8 cellular contexts compared by ENCODE assay signal in the genomic region with DNA sequence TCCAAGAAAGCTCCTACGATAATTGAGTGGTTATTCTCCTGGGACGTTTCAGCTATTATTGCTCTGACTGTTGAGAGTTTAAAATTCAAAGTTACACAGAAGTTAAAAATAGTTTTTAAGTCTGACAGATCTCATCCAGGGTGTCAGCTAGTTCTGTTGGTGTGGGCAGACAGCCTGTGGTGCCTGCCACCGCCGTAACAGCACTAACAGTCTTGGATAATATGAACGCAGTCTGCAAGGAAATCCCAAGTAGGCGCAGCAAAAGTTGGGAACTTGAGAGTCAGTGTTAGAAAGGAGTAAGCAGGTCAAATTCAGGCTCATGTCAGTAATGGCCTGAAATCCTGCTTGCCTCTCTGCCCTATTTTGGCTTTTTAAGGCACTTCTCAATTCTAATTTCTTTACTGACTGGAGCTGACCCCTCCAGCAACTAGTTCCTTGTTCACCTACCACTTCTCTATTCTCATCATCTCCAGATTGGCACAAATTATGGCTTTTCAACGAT. TPM values are rescaled to one million over a fixed set of nuclear protein-coding genes. Genes with fewer than 3 reads are reported as not detected.
DNase-seq lines count a peak whose midpoint lies in the region; ATAC-seq and TF ChIP-seq lines count a peak whose summit lies in the region.

No MANE protein-coding gene starts in this region.

- DNase-seq in activated T-cell treated with anti-CD3 and anti-CD28 coated beads, Interleukin-2, amount 50 U/mL, for 4 hours = no peak
- DNase-seq in activated T-cell treated with anti-CD3 and anti-CD28 coated beads, Interleukin-2, amount 50 U/mL, for 1 hour = no peak
- DNase-seq in astrocyte of the hippocampus (ENCODE audit: low read depth, low spot score) (peak; percentile 4), memory B cell (ENCODE audit: low spot score in 2 of 2) (peak in 1 of 2 donors; percentile 10), transverse colon (no peak), NCI-H345 (lab: John Stamatoyannopoulos, UW) (no peak)
- no peak for DNase-seq in effector CD4-positive, alpha-beta T cell

- TF ChIP-seq EP300 in transverse colon (IDR thresholded peaks at IDR 0.05; ENCODE audit: low read depth) = no peak

- H3K27me3 Mint-ChIP-seq in activated T-cell treated with anti-CD3 and anti-CD28 coated beads, Interleukin-2, amount 50 U/mL, for 4 hours (ENCODE audit: low read depth) = peaks cover 21% of the 10 kb centered on the region
- peaks cover 18% of the 10 kb centered on the region for H3K27me3 Mint-ChIP-seq in memory B cell

- H3K4me1 ChIP-seq in transverse colon = peaks cover 0 to 44% (median 20%) of the 10 kb centered on the region in 4 donors

- intact Hi-C loops in transverse colon (cut with DNase I; ENCODE audit: low total_unique reads) = no loop called here

- TF ChIP-seq POLR2A in transverse colon (IDR thresholded peaks at IDR 0.05) = no peak

- no peaks in the 10 kb centered on the region for H3K36me3 ChIP-seq in transverse colon

- no peak for TF ChIP-seq CTCF in transverse colon (IDR thresholded peaks at IDR 0.05)

- peak overlapping the region; percentile 84 for H3K4me3 Mint-ChIP-seq in activated T-cell treated with anti-CD3 and anti-CD28 coated beads, Interleukin-2, amount 50 U/mL, for 4 hours
- peak overlapping the region; percentile 90 for H3K4me3 Mint-ChIP-seq in memory B cell

- H3K27ac ChIP-seq in transverse colon = peak overlapping the region; percentile 90 to 95 (median 93)

- H3K9me3 ChIP-seq in transverse colon = no peaks in the 10 kb centered on the region

- H3K9me3 Mint-ChIP-seq in activated T-cell treated with anti-CD3 and anti-CD28 coated beads, Interleukin-2, amount 50 U/mL, for 4 hours = no peaks in the 10 kb centered on the region
- H3K9me3 Mint-ChIP-seq in memory B cell = no peaks in the 10 kb centered on the region

- H3K27me3 ChIP-seq in transverse colon = peaks cover 5% of the 10 kb centered on the region

- 58 to 60% methylated on average over 7 of the region's 7 CpGs for WGBS in transverse colon (ENCODE audit: low coverage in 1 of 2), 2 donors

- peaks cover 21% of the 10 kb centered on the region for H3K4me1 Mint-ChIP-seq in activated T-cell treated with anti-CD3 and anti-CD28 coated beads, Interleukin-2, amount 50 U/mL, for 4 hours (ENCODE audit: low read depth)
- peaks cover 15% of the 10 kb centered on the region for H3K4me1 Mint-ChIP-seq in memory B cell

- H3K27ac Mint-ChIP-seq in memory B cell = peak overlapping the region; percentile 29

- no peaks in the 10 kb centered on the region for H3K36me3 Mint-ChIP-seq in activated T-cell treated with anti-CD3 and anti-CD28 coated beads, Interleukin-2, amount 50 U/mL, for 4 hours (ENCODE audit: insufficient read depth)
- H3K36me3 Mint-ChIP-seq in memory B cell = no peaks in the 10 kb centered on the region

- in situ Hi-C loops in transverse colon (cut with MboI; ENCODE audit: low pct_ligation_motif_present in 1 of 4, low pct_unique_long_range_greater_than_20kb in 1 of 4, low sequenced_read_pairs in 3 of 4) = no loop called here

- H3K4me3 ChIP-seq in transverse colon = peak overlapping the region in 3 of 4 donors; percentile 68 to 93 (median 81)

- ATAC-seq in activated T-cell treated with anti-CD3 and anti-CD28 coated beads, Interleukin-2, amount 50 U/mL, for 4 hours = no peak
- ATAC-seq in memory B cell (ENCODE audit: low read depth) = no peak
- ATAC-seq in HG02852 (IDR thresholded peaks at IDR 0.05; ENCODE audit: unreplicated experiment) = no peak

RNA-seq across cellular contexts. Expression of a gene that starts 1.7 kb away (rescaled TPM):
- total RNA-seq in activated T-cell treated with anti-CD3 and anti-CD28 coated beads, Interleukin-2, amount 50 U/mL, for 4 hours = 1 to 10 TPM; 1.4 to 2.9 (median 2.3) TPM
- total RNA-seq in transverse colon = 10 to 100 TPM; 21.3 to 32.7 (median 27.9) TPM

RNA-seq across cellular contexts. Expression of a gene that starts 59.0 kb away (rescaled TPM):
- total RNA-seq in activated T-cell treated with anti-CD3 and anti-CD28 coated beads, Interleukin-2, amount 50 U/mL, for 4 hours = 1 to 10 TPM; 7.9 to 8.6 (median 8.4) TPM
- 1 to 10 TPM in 3 of 4 donors, under 1 TPM in 1; 1.00 to 4.8 (median 3.0) TPM for total RNA-seq in transverse colon

Comparison
In these comparisons a context has a peak if more than half of its experiments do, and no peak if none do; other contexts are left out.
1. RNA of a gene that starts 1.7 kb away (total RNA-seq): 21.3 to 32.7 TPM in transverse colon; 1.4 to 2.9 TPM in activated T-cell treated with anti-CD3 and anti-CD28 coated beads, Interleukin-2, amount 50 U/mL, for 4 hours; every median in the first group is over 4 times any median in the second.